In the genomic region with DNA sequence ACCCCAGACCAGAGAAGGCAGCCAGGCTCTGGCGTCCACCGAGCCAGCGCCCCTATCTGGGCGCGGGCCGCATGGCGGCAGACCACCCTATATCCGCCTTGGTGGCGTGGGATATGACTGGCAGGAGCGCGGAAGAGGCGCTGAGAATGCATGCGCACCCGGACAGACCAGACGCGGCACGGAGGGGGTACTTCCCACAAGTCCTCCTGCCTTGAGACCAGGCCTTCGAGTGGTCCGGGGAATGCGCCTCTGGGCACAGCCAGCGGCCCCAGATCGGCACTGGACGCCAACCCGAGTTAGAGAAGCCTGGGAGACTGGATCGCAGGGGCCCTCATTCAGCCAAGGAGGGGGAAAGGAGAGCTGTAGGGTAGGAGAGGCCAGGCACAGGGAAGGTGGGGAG, we compare ENCODE assay signal across 13 cellular contexts. TPM values are rescaled to one million over a fixed set of nuclear protein-coding genes. Genes with fewer than 3 reads are reported as not detected.
A peak's percentile ranks its signal among the peaks of the same experiment; 100 is the strongest.
DNase-seq lines count a peak whose midpoint lies in the region; ATAC-seq and TF ChIP-seq lines count a peak whose summit lies in the region.
"Had no signal": no experiment of that assay in that cellular context is flagged by ENCODE, and none has a peak within 500 bp of the region (broad histone marks: within the 10 kb centered on the region; RNA-seq: fewer than 3 reads in every experiment).

No MANE protein-coding gene starts in this region.

- 4 to 5% methylated on average over 23 to 25 of the region's 25 CpGs for WGBS in heart right ventricle, 2 donors
- WGBS in mammary epithelial cell (ENCODE audit: low coverage, missing lambda C conversion rate): 50% methylated on average over 11 of the region's 25 CpGs

- peak in 6 of 8 donors; percentile 2 to 14 (median 8) for ATAC-seq in heart right ventricle
- ATAC-seq in activated CD8-positive, alpha-beta memory T cell treated with anti-CD3 and anti-CD28 coated beads, Interleukin-2, amount 10 ng/mL, durations not matched to agents 7 days and 5 days: no peak

- in situ Hi-C loops in mammary epithelial cell (cut with MboI; ENCODE audit: low sequenced_read_pairs in 2 of 2): loop anchor here in 1 of 2 donors (5.0 kb wide), 1 partner anchor 81 kb away; no protein-coding TSS in a partner anchor

- BruUV-seq in mammary epithelial cell (replicated peaks; lab: Mats Ljungman, UMichigan): no TSS peak

- dilution Hi-C loops in mammary epithelial cell (cut with HindIII; ENCODE audit: low sequenced_read_pairs): loop anchor here (25.0 kb wide), 1 partner anchor 176 kb away; no protein-coding TSS in a partner anchor

- peaks cover 37% of the 10 kb centered on the region for H3K4me1 Mint-ChIP-seq in mesothelial cell of epicardium
- H3K4me1 Mint-ChIP-seq in activated CD8-positive, alpha-beta memory T cell treated with anti-CD3 and anti-CD28 coated beads, Interleukin-2, amount 10 ng/mL, durations not matched to agents 7 days and 5 days: peaks cover 21% of the 10 kb centered on the region

- no peak overlapping the region for H2AFZ ChIP-seq in mammary epithelial cell (ENCODE audit: low read depth, low read length)
- H2AFZ ChIP-seq: PC-9 had no signal

- TF ChIP-seq CTCF in heart right ventricle (IDR thresholded peaks at IDR 0.05) (no peak), right atrium auricular region (IDR thresholded peaks at IDR 0.05) (no peak), mammary epithelial cell (conservative IDR thresholded peaks at IDR 0.05 in 1 of 2, IDR thresholded peaks at IDR 0.05 in 1 of 2; ENCODE audit: extremely low read depth in 1 of 2, insufficient read depth in 1 of 2, low read depth in 1 of 2, low read length in 2 of 2) (no peak), mesothelial cell of epicardium (IDR thresholded peaks at IDR 0.05; ENCODE audit: unreplicated experiment) (no peak)

- peaks cover 25% of the 10 kb centered on the region for H3K79me2 ChIP-seq in mammary epithelial cell (ENCODE audit: insufficient read depth, low read length)

- H3K4me2 ChIP-seq in mammary epithelial cell (ENCODE audit: insufficient read depth, low read depth, low read length): peak overlapping the region; percentile 99
- H3K4me2 ChIP-seq: PC-9 had no signal

- no peak overlapping the region for H3K27ac Mint-ChIP-seq in mesothelial cell of epicardium
- H3K27ac Mint-ChIP-seq in activated CD8-positive, alpha-beta memory T cell treated with anti-CD3 and anti-CD28 coated beads, Interleukin-2, amount 10 ng/mL, durations not matched to agents 7 days and 5 days: no peak overlapping the region
- H3K27ac Mint-ChIP-seq: CD4-positive, CD25-positive, alpha-beta regulatory T cell had no signal

- no peak for DNase-seq in heart right ventricle
- no peak for DNase-seq in right atrium auricular region (ENCODE audit: low spot score)
- DNase-seq in mammary epithelial cell: no peak
- no peak for DNase-seq in mesothelial cell of epicardium (ENCODE audit: low spot score in 2 of 2, unreplicated experiment in 2 of 2)
- no peak for DNase-seq in stimulated activated CD8-positive, alpha-beta memory T cell treated with anti-CD3 and anti-CD28 coated beads, Interleukin-4, amount 100 ng/mL, for 48 hours
- DNase-seq in activated CD8-positive, alpha-beta memory T cell treated with anti-CD3 and anti-CD28 coated beads, Interleukin-2, amount 10 ng/mL, durations not matched to agents 7 days and 5 days: no peak
- no peak for DNase-seq in stimulated activated CD4-positive, alpha-beta T cell treated with anti-CD3 and anti-CD28 coated beads, Interleukin-1b, Interleukin-23, amount 100 ng/mL, for 48 hours
- no peak for DNase-seq in nucleus accumbens (lab: John Stamatoyannopoulos, UW)

- no peaks in the 10 kb centered on the region for H3K9me3 ChIP-seq in heart right ventricle
- H3K9me3 ChIP-seq in right atrium auricular region: no peaks in the 10 kb centered on the region
- H3K9me3 ChIP-seq in mammary epithelial cell (replicated peaks; ENCODE audit: insufficient read depth, low read length): no peaks in the 10 kb centered on the region
- H3K9me3 ChIP-seq: upper lobe of left lung had no signal

- no peaks in the 10 kb centered on the region for H3K36me3 Mint-ChIP-seq in mesothelial cell of epicardium
- peaks cover 6% of the 10 kb centered on the region for H3K36me3 Mint-ChIP-seq in activated CD8-positive, alpha-beta memory T cell treated with anti-CD3 and anti-CD28 coated beads, Interleukin-2, amount 10 ng/mL, durations not matched to agents 7 days and 5 days
- H3K36me3 Mint-ChIP-seq: CD4-positive, CD25-positive, alpha-beta regulatory T cell had no signal

- H3K27ac ChIP-seq in heart right ventricle (peak overlapping the region in 1 of 10 donors; percentile 22), right atrium auricular region (no peak overlapping the region), mammary epithelial cell (ENCODE audit: insufficient read depth, low read depth, low read length) (no peak overlapping the region)
- H3K27ac ChIP-seq: PC-9, upper lobe of left lung had no signal

- H3K27me3 Mint-ChIP-seq in mesothelial cell of epicardium (ENCODE audit: low read depth): peaks cover 90% of the 10 kb centered on the region
- peaks cover 80% of the 10 kb centered on the region for H3K27me3 Mint-ChIP-seq in activated CD8-positive, alpha-beta memory T cell treated with anti-CD3 and anti-CD28 coated beads, Interleukin-2, amount 10 ng/mL, durations not matched to agents 7 days and 5 days

- H3K9ac ChIP-seq in mammary epithelial cell (ENCODE audit: insufficient read depth, low read length): no peak overlapping the region

- no peaks in the 10 kb centered on the region for H3K9me3 Mint-ChIP-seq in mesothelial cell of epicardium
- no peaks in the 10 kb centered on the region for H3K9me3 Mint-ChIP-seq in activated CD8-positive, alpha-beta memory T cell treated with anti-CD3 and anti-CD28 coated beads, Interleukin-2, amount 10 ng/mL, durations not matched to agents 7 days and 5 days (ENCODE audit: low read depth)
- H3K9me3 Mint-ChIP-seq: CD4-positive, CD25-positive, alpha-beta regulatory T cell had no signal

- CTCF ChIA-PET in mammary epithelial cell (lab: Charles Lee; ENCODE audit: low non-redundant PET): no interaction called here
- CTCF ChIA-PET in activated CD8-positive, alpha-beta memory T cell treated with anti-CD3 and anti-CD28 coated beads, Interleukin-2, amount 10 ng/mL, durations not matched to agents 7 days and 5 days (lab: Charles Lee): no interaction called here

- peak overlapping the region in 5 of 10 donors; percentile 51 to 58 (median 55) for H3K4me3 ChIP-seq in heart right ventricle
- H3K4me3 ChIP-seq in right atrium auricular region: peak overlapping the region in 1 of 2 donors; percentile 35
- H3K4me3 ChIP-seq in mammary epithelial cell (replicated peaks in 1 of 3; ENCODE audit: insufficient read depth in 1 of 3, low read depth in 2 of 3, low read length in 3 of 3): no peak overlapping the region
- H3K4me3 ChIP-seq: PC-9 had no signal

- H3K27me3 ChIP-seq in heart right ventricle (peaks cover 36 to 91% (median 75%) of the 10 kb centered on the region in 7 donors), right atrium auricular region (peaks cover 0 to 30% of the 10 kb centered on the region in 2 donors), mammary epithelial cell (ENCODE audit: insufficient read depth, low read length) (no peaks in the 10 kb centered on the region)

- intact Hi-C loops in heart right ventricle (cut with DNase I) (loop anchor here in 9 of 10 donors (1.0 to 10.0 kb wide), 8 partner anchors 17 to 174 kb away; no protein-coding TSS in a partner anchor), mammary epithelial cell (cut with micrococcal nuclease) (loop anchor here (1.0 to 5.0 kb wide), 3 partner anchors 53 to 109 kb away; no protein-coding TSS in a partner anchor)

- no peaks in the 10 kb centered on the region for H4K20me1 ChIP-seq in mammary epithelial cell (ENCODE audit: insufficient read depth, low read length)

- H3K4me1 ChIP-seq in heart right ventricle (peaks cover 4 to 48% (median 39%) of the 10 kb centered on the region in 9 donors), right atrium auricular region (peaks cover 0 to 53% of the 10 kb centered on the region in 2 donors), mammary epithelial cell (ENCODE audit: insufficient read depth, low read length) (peaks cover 29% of the 10 kb centered on the region)

- peak overlapping the region; percentile 47 for H3K4me3 Mint-ChIP-seq in mesothelial cell of epicardium
- H3K4me3 Mint-ChIP-seq in activated CD8-positive, alpha-beta memory T cell treated with anti-CD3 and anti-CD28 coated beads, Interleukin-2, amount 10 ng/mL, durations not matched to agents 7 days and 5 days: no peak overlapping the region

- H3K36me3 ChIP-seq in heart right ventricle (no peaks in the 10 kb centered on the region), right atrium auricular region (no peaks in the 10 kb centered on the region), mammary epithelial cell (ENCODE audit: insufficient read depth, low read length) (no peaks in the 10 kb centered on the region)
- H3K36me3 ChIP-seq: upper lobe of left lung had no signal

RNA-seq across cellular contexts. Expression of gene LMX1B, which starts 2.5 kb away (rescaled TPM):
- total RNA-seq in heart right ventricle (under 1 TPM; 0.26 to 0.97 (median 0.47) TPM), right atrium auricular region (1 to 10 TPM in 1 of 2 donors, under 1 TPM in 1; 0.74 to 1.3 TPM), mammary epithelial cell (10 to 100 TPM; 11.2 to 19.2 TPM), mesothelial cell of epicardium (0.09 TPM in 1 of 3 replicates, not detected in the others)
- polyA plus RNA-seq in heart right ventricle (under 1 TPM; 0.25 to 0.29 TPM), mammary epithelial cell (5.3 TPM)
- polyA minus RNA-seq in mammary epithelial cell: 9.3 TPM
- total RNA-seq in activated CD8-positive, alpha-beta memory T cell treated with anti-CD3 and anti-CD28 coated beads, Interleukin-2, amount 10 ng/mL, durations not matched to agents 7 days and 5 days: not detected
- total RNA-seq: CD4-positive, CD25-positive, alpha-beta regulatory T cell; fibroblast of lung; PC-9; pulmonary artery endothelial cell had no signal
- polyA plus RNA-seq: CD4-positive, CD25-positive, alpha-beta regulatory T cell; fibroblast of lung had no signal

Comparison
In these comparisons a context has a peak if more than half of its experiments do, and no peak if none do; other contexts are left out.
1. RNA of gene LMX1B, which starts 2.5 kb away (total RNA-seq): 11.2 to 19.2 TPM in mammary epithelial cell; 0.74 to 1.3 TPM in right atrium auricular region, 0.26 to 0.97 TPM in heart right ventricle, 0.09 TPM in mesothelial cell of epicardium and not detected in activated CD8-positive, alpha-beta memory T cell treated with anti-CD3 and anti-CD28 coated beads, Interleukin-2, amount 10 ng/mL, durations not matched to agents 7 days and 5 days; every median in the first group is over 4 times any median in the second.